ENCODE assay signal across 1 cellular context in the genomic region with DNA sequence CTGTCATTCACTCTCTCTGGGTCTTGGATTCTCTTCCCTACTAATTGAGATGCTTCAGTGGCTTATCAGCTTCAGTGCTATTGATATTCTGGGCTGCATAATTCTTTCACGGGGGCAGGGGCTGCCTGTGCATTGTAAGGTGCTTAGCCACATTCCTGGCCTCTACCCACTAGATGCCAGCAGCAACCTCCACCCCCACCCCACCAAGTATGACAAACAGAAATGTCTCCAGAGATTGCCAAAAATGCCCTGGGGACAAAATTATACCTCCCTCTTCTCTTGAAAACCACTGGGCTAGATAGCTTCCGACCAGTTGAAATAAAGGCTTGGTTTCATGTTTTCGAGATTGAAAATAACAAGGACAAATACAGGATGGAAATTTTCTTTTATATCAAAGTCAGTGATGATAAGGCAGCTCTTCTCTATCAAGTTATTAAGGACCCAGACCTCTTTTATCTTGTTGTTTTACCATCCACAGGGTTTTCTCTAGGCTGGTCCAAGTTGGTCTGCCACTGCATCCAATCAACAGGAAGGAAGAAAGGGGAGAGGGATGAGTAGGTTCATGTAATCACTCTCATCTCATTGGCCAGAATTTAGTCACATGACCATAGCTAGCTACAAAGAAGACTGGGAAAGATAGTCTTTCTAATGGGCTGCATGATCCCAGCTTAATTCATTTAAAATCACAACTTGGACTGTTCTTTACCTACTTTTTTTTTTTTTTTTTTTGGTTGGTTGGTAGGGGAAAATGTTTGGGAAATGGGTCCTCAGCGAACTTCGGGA.
TF ChIP-seq lines count a peak whose summit lies in the region.

No MANE protein-coding gene starts in this region.

TF ChIP-seq in Ishikawa, 13 proteins besides CTCF, POLR2A, EP300 and RAD21 (continued from another document):
- TF ChIP-seq, protein P1, sequence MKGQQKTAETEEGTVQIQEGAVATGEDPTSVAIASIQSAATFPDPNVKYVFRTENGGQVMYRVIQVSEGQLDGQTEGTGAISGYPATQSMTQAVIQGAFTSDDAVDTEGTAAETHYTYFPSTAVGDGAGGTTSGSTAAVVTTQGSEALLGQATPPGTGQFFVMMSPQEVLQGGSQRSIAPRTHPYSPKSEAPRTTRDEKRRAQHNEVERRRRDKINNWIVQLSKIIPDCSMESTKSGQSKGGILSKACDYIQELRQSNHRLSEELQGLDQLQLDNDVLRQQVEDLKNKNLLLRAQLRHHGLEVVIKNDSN (IDR thresholded peaks at IDR 0.05) = peak; percentile 63; the same call in 1 of the 2 replicates
- TF ChIP-seq, protein P2, sequence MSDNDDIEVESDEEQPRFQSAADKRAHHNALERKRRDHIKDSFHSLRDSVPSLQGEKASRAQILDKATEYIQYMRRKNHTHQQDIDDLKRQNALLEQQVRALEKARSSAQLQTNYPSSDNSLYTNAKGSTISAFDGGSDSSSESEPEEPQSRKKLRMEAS (IDR thresholded peaks at IDR 0.05) = no peak
